In genomic region chr16:71930013-71930563, GRCh38 we compare ENCODE assay signal across 21 cellular contexts. TPM values are rescaled to one million over a fixed set of nuclear protein-coding genes. Genes with fewer than 3 reads are reported as not detected.
DNase-seq lines count a peak whose midpoint lies in the region; ATAC-seq and TF ChIP-seq lines count a peak whose summit lies in the region.
"Had no signal": no experiment of that assay in that cellular context is flagged by ENCODE, and none has a peak within 500 bp of the region (broad histone marks: within the 10 kb centered on the region; RNA-seq: fewer than 3 reads in every experiment).

No MANE protein-coding gene starts in this region.

- H3K4me1 Mint-ChIP-seq in activated T-cell treated with anti-CD3 and anti-CD28 coated beads, Interleukin-2, amount 50 U/mL, for 72 hours (ENCODE audit: low read depth), result peaks cover 9% of the 10 kb centered on the region
- H3K4me1 Mint-ChIP-seq: activated CD8-positive, alpha-beta memory T cell treated with anti-CD3 and anti-CD28 coated beads, Interleukin-2, amount 10 ng/mL, durations not matched to agents 7 days and 5 days; WTC11 had no signal

- H3K4me3 Mint-ChIP-seq in activated T-cell treated with anti-CD3 and anti-CD28 coated beads, Interleukin-2, amount 50 U/mL, for 72 hours, result no peak overlapping the region
- H3K4me3 Mint-ChIP-seq: activated CD8-positive, alpha-beta memory T cell treated with anti-CD3 and anti-CD28 coated beads, Interleukin-2, amount 10 ng/mL, durations not matched to agents 7 days and 5 days; endodermal cell; T-helper 1 cell treated with Interleukin-12 subunit alpha and Interleukin-12 subunit beta and Interleukin-4 antibody, amounts not matched to agents 30 μg/mL and 1 μg/mL, for 36 hours; WTC11 had no signal

- peak overlapping the region; percentile 36 for H3K27ac Mint-ChIP-seq in activated T-cell treated with anti-CD3 and anti-CD28 coated beads, Interleukin-2, amount 50 U/mL, for 72 hours
- H3K27ac Mint-ChIP-seq: activated CD8-positive, alpha-beta memory T cell treated with anti-CD3 and anti-CD28 coated beads, Interleukin-2, amount 10 ng/mL, durations not matched to agents 7 days and 5 days; endodermal cell; T-helper 1 cell treated with Interleukin-12 subunit alpha and Interleukin-12 subunit beta and Interleukin-4 antibody, amounts not matched to agents 30 μg/mL and 1 μg/mL, for 36 hours; WTC11 had no signal

- POLR2A ChIA-PET in HEK293 (lab: Yijun Ruan, JAX), result interaction anchor here (0.6 to 1.7 kb wide), 3 partner anchors 35 to 48 kb away, joined by 4 to 6 read pairs (median 6); partner anchors contain the start of gene IST1

- no peaks in the 10 kb centered on the region for H4K20me1 ChIP-seq in fibroblast of lung (ENCODE audit: control insufficient read depth, extremely low read depth, insufficient read depth, low read length)

- TF ChIP-seq CTCF in HEK293 (tag by site-specific recombination; IDR thresholded peaks at IDR 0.05) (no peak), fibroblast of lung (conservative IDR thresholded peaks at IDR 0.05 in 1 of 2, IDR thresholded peaks at IDR 0.05 in 1 of 2; ENCODE audit: low read depth in 1 of 2, low read length in 2 of 2) (no peak), gastrocnemius medialis (IDR thresholded peaks at IDR 0.05 in 4 of 5, conservative IDR thresholded peaks at IDR 0.05 in 1 of 5) (no peak), WERI-Rb-1 (IDR thresholded peaks at IDR 0.05; ENCODE audit: low read depth, low read length) (no peak)

- DNase-seq in activated T-cell treated with anti-CD3 and anti-CD28 coated beads, Interleukin-2, amount 50 U/mL, for 72 hours, result no peak
- no peak for DNase-seq in activated T-cell treated with anti-CD3 and anti-CD28 coated beads, Interleukin-2, amount 50 U/mL, for 1 hour
- peak in 1 of 2 donors; percentile 14 for DNase-seq in fibroblast of lung (ENCODE audit: low read depth in 2 of 2)
- no peak for DNase-seq in gastrocnemius medialis
- no peak for DNase-seq in activated CD4-positive, CD25-positive, alpha-beta regulatory T cell treated with anti-CD3 and anti-CD28 coated beads, Interleukin-2, amount 50 U/mL, for 72 hours
- DNase-seq in NCI-H345 treated with DMSO at 0.1 percent for 48 hours (lab: John Stamatoyannopoulos, UW; ENCODE audit: unreplicated experiment), result no peak
- DNase-seq in WERI-Rb-1, result no peak
- DNase-seq: activated CD8-positive, alpha-beta memory T cell treated with anti-CD3 and anti-CD28 coated beads, Interleukin-2, amount 10 ng/mL, durations not matched to agents 7 days and 5 days; activated naive CD4-positive, alpha-beta T cell treated with anti-CD3 and anti-CD28 coated beads, Interleukin-2, amount 50 U/mL, for 16 hours; endodermal cell; NCI-H1105 treated with DMSO at 0.1 percent for 48 hours; NCI-H2171 treated with DMSO at 0.1 percent for 48 hours; NK-92 treated with Interleukin-12 subunit alpha and Interleukin-12 subunit beta, amount 100 ng/mL, for 24 hours; posterior cingulate gyrus; stimulated activated naive CD4-positive, alpha-beta T cell treated with Interleukin-2 at 50 U/mL for 16 hours; uterus had no signal

- no peak overlapping the region for H3K4me2 ChIP-seq in fibroblast of lung (ENCODE audit: extremely low read depth, insufficient read depth, low read length)
- H3K4me2 ChIP-seq: KMS-11 had no signal

- ATAC-seq in activated T-cell treated with anti-CD3 and anti-CD28 coated beads, Interleukin-2, amount 50 U/mL, for 72 hours (replicated peaks in 1 of 2), result no peak
- no peak for ATAC-seq in gastrocnemius medialis
- ATAC-seq: activated CD8-positive, alpha-beta memory T cell treated with anti-CD3 and anti-CD28 coated beads, Interleukin-2, amount 10 ng/mL, durations not matched to agents 7 days and 5 days; WTC11 had no signal

- no peak overlapping the region for H3K9ac ChIP-seq in fibroblast of lung (ENCODE audit: insufficient read depth, low read length)
- H3K9ac ChIP-seq: KMS-11 had no signal

- H3K27ac ChIP-seq in HEK293 (ENCODE audit: extremely low read depth, low read depth, low read length), result no peak overlapping the region
- H3K27ac ChIP-seq in fibroblast of lung (ENCODE audit: insufficient read depth, low read length), result peak overlapping the region; percentile 78
- peak overlapping the region in 3 of 4 donors; percentile 44 to 67 (median 53) for H3K27ac ChIP-seq in gastrocnemius medialis
- no peak overlapping the region for H3K27ac ChIP-seq in WERI-Rb-1
- H3K27ac ChIP-seq: HL-60, KMS-11 had no signal

- H3K79me2 ChIP-seq in fibroblast of lung (ENCODE audit: control insufficient read depth, insufficient read depth, low read length), result peaks cover 24% of the 10 kb centered on the region

- H3K36me3 Mint-ChIP-seq in activated T-cell treated with anti-CD3 and anti-CD28 coated beads, Interleukin-2, amount 50 U/mL, for 72 hours (ENCODE audit: insufficient read depth in 2 of 2), result peaks cover 4 to 31% of the 10 kb centered on the region in 2 donors

- no peaks in the 10 kb centered on the region for H3K27me3 ChIP-seq in fibroblast of lung (ENCODE audit: control insufficient read depth, insufficient read depth, low read length)
- H3K27me3 ChIP-seq in gastrocnemius medialis, result no peaks in the 10 kb centered on the region
- no peaks in the 10 kb centered on the region for H3K27me3 ChIP-seq in WERI-Rb-1 (ENCODE audit: insufficient read depth, low read depth, severe bottlenecking)
- H3K27me3 ChIP-seq: uterus had no signal

- H3K9me3 ChIP-seq in HEK293 (ENCODE audit: control insufficient read depth, insufficient read depth, low read depth, low read length) (no peaks in the 10 kb centered on the region), fibroblast of lung (ENCODE audit: control insufficient read depth, insufficient read depth, low read depth, low read length) (no peaks in the 10 kb centered on the region), gastrocnemius medialis (no peaks in the 10 kb centered on the region), WERI-Rb-1 (ENCODE audit: severe bottlenecking) (no peaks in the 10 kb centered on the region)
- H3K9me3 ChIP-seq: uterus had no signal

- H3K4me1 ChIP-seq in HEK293 (ENCODE audit: control insufficient read depth, insufficient read depth, low read length) (peaks cover 20% of the 10 kb centered on the region; the same call in 1 of the 2 replicates), fibroblast of lung (ENCODE audit: control insufficient read depth, extremely low read depth, insufficient read depth, low read length) (peaks cover 28% of the 10 kb centered on the region), gastrocnemius medialis (peaks cover 39 to 55% of the 10 kb centered on the region in 2 donors)

- in situ Hi-C loops in gastrocnemius medialis (cut with MboI; ENCODE audit: low sequenced_read_pairs in 4 of 4), result no loop called here

- H3K4me3 ChIP-seq in HEK293 (ENCODE audit: low read depth, low read length), result no peak overlapping the region
- no peak overlapping the region for H3K4me3 ChIP-seq in fibroblast of lung (replicated peaks in 1 of 4; ENCODE audit: control extremely low read depth in 1 of 4, insufficient read depth in 1 of 4, low read depth in 3 of 4, low read length in 4 of 4)
- no peak overlapping the region for H3K4me3 ChIP-seq in gastrocnemius medialis
- no peak overlapping the region for H3K4me3 ChIP-seq in WERI-Rb-1 (ENCODE audit: low read depth, low read length)
- H3K4me3 ChIP-seq: uterus had no signal

- CTCF ChIA-PET in HEK293 (lab: Yijun Ruan, JAX), result interaction anchor here (0.6 to 2.5 kb wide), 3 partner anchors 8 to 319 kb away, joined by 3 to 17 read pairs (median 3); no protein-coding TSS in a partner anchor

- H3K27me3 Mint-ChIP-seq in activated T-cell treated with anti-CD3 and anti-CD28 coated beads, Interleukin-2, amount 50 U/mL, for 72 hours (ENCODE audit: low read depth), result no peaks in the 10 kb centered on the region
- H3K27me3 Mint-ChIP-seq: activated CD8-positive, alpha-beta memory T cell treated with anti-CD3 and anti-CD28 coated beads, Interleukin-2, amount 10 ng/mL, durations not matched to agents 7 days and 5 days had no signal

- H2AFZ ChIP-seq in fibroblast of lung (ENCODE audit: low read length), result no peak overlapping the region

- TF ChIP-seq POLR2A in gastrocnemius medialis (IDR thresholded peaks at IDR 0.05), result no peak

- intact Hi-C loops in gastrocnemius medialis (cut with DNase I; ENCODE audit: low total_unique reads), result no loop called here

- peaks cover 43 to 87% of the 10 kb centered on the region in 2 experiments for H3K36me3 ChIP-seq in HEK293 (ENCODE audit: control insufficient read depth in 2 of 2, insufficient read depth in 1 of 2, low read length in 2 of 2)
- peaks cover 17% of the 10 kb centered on the region for H3K36me3 ChIP-seq in fibroblast of lung (ENCODE audit: control insufficient read depth, insufficient read depth, low read length)
- peaks cover 0 to 40% of the 10 kb centered on the region in 2 donors for H3K36me3 ChIP-seq in gastrocnemius medialis
- peaks cover 60% of the 10 kb centered on the region for H3K36me3 ChIP-seq in WERI-Rb-1
- H3K36me3 ChIP-seq: uterus had no signal

- no peaks in the 10 kb centered on the region for H3K9me3 Mint-ChIP-seq in activated T-cell treated with anti-CD3 and anti-CD28 coated beads, Interleukin-2, amount 50 U/mL, for 72 hours
- H3K9me3 Mint-ChIP-seq: endodermal cell; T-helper 1 cell treated with Interleukin-12 subunit alpha and Interleukin-12 subunit beta and Interleukin-4 antibody, amounts not matched to agents 30 μg/mL and 1 μg/mL, for 36 hours; WTC11 had no signal

TF ChIP-seq in HEK293, 187 proteins besides CTCF, POLR2A, EP300 and RAD21:
- TF ChIP-seq ZEB2 (tag by site-specific recombination; IDR thresholded peaks at IDR 0.05), result no peak
- TF ChIP-seq ZNF677 (tag by site-specific recombination; IDR thresholded peaks at IDR 0.05), result peak; percentile 50; the same call in 1 of the 2 replicates
- TF ChIP-seq ZSCAN16 (tag by site-specific recombination; IDR thresholded peaks at IDR 0.05), result no peak
- peak; percentile 19; the same call in 1 of the 2 replicates for TF ChIP-seq WT1 (tag by site-specific recombination; IDR thresholded peaks at IDR 0.05)
- TF ChIP-seq PRDM1 (tag by site-specific recombination; IDR thresholded peaks at IDR 0.05), result peak; percentile 56; the same call in 1 of the 2 replicates
- no peak for TF ChIP-seq ZNF48 (tag by site-specific recombination; IDR thresholded peaks at IDR 0.05)

RNA-seq across cellular contexts. Expression of gene IST1, which starts 34.8 kb away (rescaled TPM):
- 100 to 1,000 TPM; 190 to 194 TPM for total RNA-seq in activated T-cell treated with anti-CD3 and anti-CD28 coated beads, Interleukin-2, amount 50 U/mL, for 72 hours
- total RNA-seq in fibroblast of lung (120 and 139 TPM in 2 replicates), gastrocnemius medialis (100 to 1,000 TPM in 2 of 4 donors, 10 to 100 TPM in 2; 90.8 to 141 (median 112) TPM)
- polyA plus RNA-seq in fibroblast of lung, result 174 and 221 TPM in 2 replicates
- polyA plus RNA-seq in fibroblast of lung (2012), result 84.6 and 104 TPM in 2 replicates
- 59.2 and 138 TPM in 2 replicates for polyA minus RNA-seq in fibroblast of lung (ENCODE audit: low replicate concordance)

RNA-seq across cellular contexts. Expression of gene ZNF821, which starts 46.1 kb away (rescaled TPM):
- 10 to 100 TPM; 12.7 to 15.4 TPM for total RNA-seq in activated T-cell treated with anti-CD3 and anti-CD28 coated beads, Interleukin-2, amount 50 U/mL, for 72 hours
- 3.3 and 5.9 TPM in 2 replicates for total RNA-seq in fibroblast of lung
- 4.9 and 5.8 TPM in 2 replicates for polyA plus RNA-seq in fibroblast of lung
- 3.5 and 3.6 TPM in 2 replicates for polyA plus RNA-seq in fibroblast of lung (2012)
- polyA minus RNA-seq in fibroblast of lung (ENCODE audit: low replicate concordance), result 2.3 and 5.8 TPM in 2 replicates
- 10 to 100 TPM in 1 of 4 donors, 1 to 10 TPM in 3; 4.0 to 19.4 (median 8.1) TPM for total RNA-seq in gastrocnemius medialis

Comparison
In these comparisons a context has a peak if more than half of its experiments do, and no peak if none do; other contexts are left out.
1. H3K27ac ChIP-seq: peak in fibroblast of lung (single experiment) and gastrocnemius medialis (3 of 4); none in HEK293 (single experiment) and WERI-Rb-1 (single experiment).